ENCODE assay signal across 11 cellular contexts in the genomic region with DNA sequence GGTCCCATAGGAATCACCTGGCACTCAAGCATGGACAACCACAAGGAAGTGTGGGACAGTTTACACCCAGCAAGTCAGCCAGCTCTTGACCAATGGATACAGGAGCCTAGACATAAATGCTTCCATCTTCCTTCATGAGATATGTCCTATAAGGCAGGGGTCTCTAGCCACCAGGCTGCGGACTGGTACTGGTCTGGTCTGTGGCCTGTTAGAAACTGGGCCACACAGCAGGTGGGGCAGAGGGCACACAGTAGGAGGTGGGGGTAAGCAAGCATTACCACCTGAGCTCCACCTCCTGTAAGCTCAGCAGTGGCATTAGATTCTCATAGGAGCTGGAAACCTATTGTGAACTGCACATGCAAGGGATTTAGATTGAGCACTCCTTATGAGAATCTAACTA.
"Had no signal": no experiment of that assay in that cellular context is flagged by ENCODE, and none has a peak within 500 bp of the region (broad histone marks: within the 10 kb centered on the region; RNA-seq: fewer than 3 reads in every experiment).

No MANE protein-coding gene starts in this region.

- H3K4me3 Mint-ChIP-seq: GM23338, H9, HFFc6 had no signal

- H2AFZ ChIP-seq: GM23248, GM23338 had no signal

- H3K4me2 ChIP-seq: GM23338 had no signal

- FAIRE-seq: H1, H54 had no signal

- H3K4me1 Mint-ChIP-seq: H9 had no signal

- H3K4me3 ChIP-seq: GM23248, GM23338, HAP-1 had no signal

- H3K9me3 Mint-ChIP-seq: HFFc6 had no signal

- H3K27ac ChIP-seq: GM23248 had no signal

- H3K27ac Mint-ChIP-seq: GM23338, H9, HFFc6 had no signal

- ATAC-seq: GM23338, HCT116 had no signal

- H3K36me3 ChIP-seq: HAP-1 had no signal

- H3K9ac ChIP-seq: GM23248 had no signal

- DNase-seq: GM23248, GOT3, H7, H9, HCEC 1CT, HFFc6 had no signal

- H3K9me3 ChIP-seq: HAP-1 had no signal
